28 cellular contexts compared by ENCODE assay signal in the genomic region with DNA sequence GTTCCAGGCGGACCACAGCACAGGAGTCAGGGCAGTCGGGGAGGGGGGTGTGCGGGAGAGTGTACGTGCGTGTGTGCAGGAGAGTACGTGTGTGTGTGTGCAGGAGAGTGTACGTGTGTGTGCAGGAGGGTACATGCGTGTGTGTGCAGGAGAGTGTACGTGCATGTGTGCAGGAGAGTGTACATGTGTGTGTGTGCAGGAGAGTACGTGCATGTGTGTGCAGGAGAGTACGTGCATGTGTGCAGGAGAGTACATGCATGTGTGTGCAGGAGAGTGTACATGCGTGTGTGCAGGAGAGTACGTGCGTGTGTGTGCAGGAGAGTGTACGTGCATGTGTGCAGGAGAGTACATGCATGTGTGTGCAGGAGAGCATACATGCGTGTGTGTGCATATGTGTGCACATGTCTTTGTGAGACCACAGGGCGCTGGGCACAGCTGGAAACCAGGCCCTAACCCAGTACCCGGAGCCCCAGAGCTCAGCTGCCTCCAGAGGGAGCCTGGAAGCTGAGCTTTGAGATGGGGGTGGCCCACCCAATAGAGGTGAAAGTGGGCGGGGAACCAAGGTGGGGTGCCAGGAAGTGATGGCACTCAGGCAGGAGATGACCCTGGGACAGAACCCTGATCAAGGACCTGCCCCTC. TPM values are rescaled to one million over a fixed set of nuclear protein-coding genes. Genes with fewer than 3 reads are reported as not detected.
"Had no signal": no experiment of that assay in that cellular context is flagged by ENCODE, and none has a peak within 500 bp of the region (broad histone marks: within the 10 kb centered on the region; RNA-seq: fewer than 3 reads in every experiment).

No MANE protein-coding gene starts in this region.

- H3K4me1 ChIP-seq: adrenal gland had no signal

- ATAC-seq: body of pancreas; effector memory CD8-positive, alpha-beta T cell; heart left ventricle; right cardiac atrium; stimulated activated naive CD8-positive, alpha-beta T cell treated with anti-CD3 and anti-CD28 coated beads, Interleukin-15, Interleukin-2, amounts not matched to agents 100 U/mL and 50 U/mL, for 24 hours had no signal

- H3K27ac ChIP-seq: adrenal gland, body of pancreas, cardiac muscle cell, coronary artery, heart left ventricle, testis, vagina, VCaP had no signal

- H3K9me3 ChIP-seq: adrenal gland, body of pancreas, heart left ventricle, testis, vagina had no signal

- H3K4me3 ChIP-seq: adrenal gland, body of pancreas, cardiac muscle cell, coronary artery, heart left ventricle, testis, vagina had no signal

- H3K27me3 ChIP-seq: adrenal gland, body of pancreas, cardiac muscle cell, heart left ventricle, testis, vagina had no signal

- DNase-seq: activated CD4-positive, alpha-beta T cell treated with anti-CD3 and anti-CD28 coated beads for 4 hours; activated CD4-positive, alpha-beta T cell treated with anti-CD3 and anti-CD28 coated beads, Interleukin-2, amount 50 U/mL, for 4 hours; activated CD8-positive, alpha-beta memory T cell treated with anti-CD3 and anti-CD28 coated beads for 24 hours; activated effector memory CD4-positive, alpha-beta T cell treated with anti-CD3 and anti-CD28 coated beads, Interleukin-2, amount 50 U/mL, for 16 hours; activated naive CD4-positive, alpha-beta T cell treated with anti-CD3 and anti-CD28 coated beads for 36 hours; activated naive CD8-positive, alpha-beta T cell treated with anti-CD3 and anti-CD28 coated beads for 36 hours; adrenal gland; body of pancreas; cerebellar nuclear complex; effector memory CD8-positive, alpha-beta T cell; hypothalamus; immature natural killer cell; nucleus accumbens; stimulated activated naive CD8-positive, alpha-beta T cell treated with anti-CD3 and anti-CD28 coated beads, Interleukin-15, Interleukin-2, amounts not matched to agents 100 U/mL and 50 U/mL, for 24 hours; SW 1271; T-helper 9 cell; testis had no signal

- H3K36me3 ChIP-seq: adrenal gland, cardiac muscle cell, heart left ventricle, vagina had no signal

- FAIRE-seq: endothelial cell of umbilical vein, TTC549 had no signal

RNA-seq across cellular contexts. Expression of gene KLHL30, which starts 13.9 kb away (rescaled TPM):
- total RNA-seq: activated naive CD4-positive, alpha-beta T cell treated with anti-CD3 and anti-CD28 coated beads for 36 hours; activated naive CD8-positive, alpha-beta T cell treated with anti-CD3 and anti-CD28 coated beads for 36 hours; endothelial cell of umbilical vein; lung microvascular endothelial cell had no signal
- polyA plus RNA-seq: endothelial cell of umbilical vein, immature natural killer cell, neural cell had no signal

RNA-seq across cellular contexts. Expression of gene ESPNL, which starts 24.5 kb away (rescaled TPM):
- total RNA-seq: activated naive CD8-positive, alpha-beta T cell treated with anti-CD3 and anti-CD28 coated beads for 36 hours; aorta; body of pancreas; endothelial cell of umbilical vein; lung microvascular endothelial cell had no signal
- polyA plus RNA-seq: endothelial cell of umbilical vein, immature natural killer cell had no signal

RNA-seq across cellular contexts. Expression of gene ERFE, which starts 34.2 kb away (rescaled TPM):
- total RNA-seq: lung microvascular endothelial cell, vagina had no signal
- polyA plus RNA-seq: neural cell had no signal
